ENCODE assay signal across 16 cellular contexts in genomic region chr3:23209103-23209502, GRCh38. TPM values are rescaled to one million over a fixed set of nuclear protein-coding genes. Genes with fewer than 3 reads are reported as not detected.
A peak's percentile ranks its signal among the peaks of the same experiment; 100 is the strongest.
DNase-seq lines count a peak whose midpoint lies in the region; ATAC-seq, FAIRE-seq and TF ChIP-seq lines count a peak whose summit lies in the region.
"Had no signal": no experiment of that assay in that cellular context is flagged by ENCODE, and none has a peak within 500 bp of the region (broad histone marks: within the 10 kb centered on the region; RNA-seq: fewer than 3 reads in every experiment).

No MANE protein-coding gene starts in this region.

- H3K4me2 ChIP-seq in Loucy (ENCODE audit: low read depth, low read length, poor library complexity, severe bottlenecking): peak overlapping the region; percentile 84
- H3K4me2 ChIP-seq: BLaER1 treated with 17β-estradiol and CSF1 and Interleukin-3, amounts not matched to agents 10 nM and 100 nM had no signal

- no peaks in the 10 kb centered on the region for H3K9me3 ChIP-seq in Loucy (ENCODE audit: insufficient read depth, low read depth, low read length)
- H3K9me3 ChIP-seq in gastrocnemius medialis: no peaks in the 10 kb centered on the region
- H3K9me3 ChIP-seq: BLaER1 treated with 17β-estradiol and CSF1 and Interleukin-3, amounts not matched to agents 10 nM and 100 nM had no signal

- TF ChIP-seq POLR2A in GM12891 (IDR thresholded peaks at IDR 0.05; ENCODE audit: low read depth, low read length) (no peak), gastrocnemius medialis (IDR thresholded peaks at IDR 0.05) (no peak)

- no peaks in the 10 kb centered on the region for H3F3A ChIP-seq in Loucy (ENCODE audit: low read depth)

- peaks cover 15% of the 10 kb centered on the region for H4K20me1 ChIP-seq in Loucy (ENCODE audit: insufficient read depth, low read length, poor library complexity, severe bottlenecking)

- H3K4me1 ChIP-seq in Loucy (ENCODE audit: insufficient read depth, low read length, poor library complexity, severe bottlenecking): peaks cover 69% of the 10 kb centered on the region
- H3K4me1 ChIP-seq in gastrocnemius medialis: peaks cover 58 to 59% of the 10 kb centered on the region in 2 donors

- H3K4me3 ChIP-seq in Loucy (ENCODE audit: low read length, poor library complexity, severe bottlenecking) (peak overlapping the region; percentile 27), gastrocnemius medialis (no peak overlapping the region)
- H3K4me3 ChIP-seq: BLaER1 treated with 17β-estradiol and CSF1 and Interleukin-3, amounts not matched to agents 10 nM and 100 nM; GM23248 had no signal

- in situ Hi-C loops in gastrocnemius medialis (cut with MboI; ENCODE audit: low sequenced_read_pairs in 4 of 4): no loop called here

- H3K36me3 ChIP-seq in Loucy (ENCODE audit: insufficient read depth, low read length) (no peaks in the 10 kb centered on the region), gastrocnemius medialis (no peaks in the 10 kb centered on the region)

- peak; percentile 67 for FAIRE-seq in GM12891 (lab: Jason Lieb, UNC)
- FAIRE-seq: HepG2, HTR-8/SVneo had no signal

- H3K27ac ChIP-seq in gastrocnemius medialis: peak overlapping the region; percentile 19 to 51 (median 40)
- H3K27ac ChIP-seq: BLaER1 treated with 17β-estradiol and CSF1 and Interleukin-3, amounts not matched to agents 10 nM and 100 nM; GM23248 had no signal

- no peak for DNase-seq in GM12891 (ENCODE audit: insufficient read length, low spot score)
- peak; percentile 37 for DNase-seq in RPMI8226
- DNase-seq in gastrocnemius medialis: no peak
- no peak for DNase-seq in DMS153 treated with DMSO at 0.1 percent for 48 hours (lab: John Stamatoyannopoulos, UW; ENCODE audit: unreplicated experiment)
- DNase-seq: 8988T; AML-193; CD4-positive, CD25-positive, alpha-beta regulatory T cell; GM23248 had no signal

- intact Hi-C loops in gastrocnemius medialis (cut with DNase I; ENCODE audit: low total_unique reads): loop anchor here (10.0 kb wide), 1 partner anchor 386 kb away; no protein-coding TSS in a partner anchor

- peak; percentile 35 to 71 for ATAC-seq in gastrocnemius medialis
- no peak for ATAC-seq in HG03354 (IDR thresholded peaks at IDR 0.05; ENCODE audit: poor library complexity, severe bottlenecking, unreplicated experiment)
- no peak for ATAC-seq in GM18907 (IDR thresholded peaks at IDR 0.05; ENCODE audit: unreplicated experiment)
- no peak for ATAC-seq in HG02623 (IDR thresholded peaks at IDR 0.05; ENCODE audit: unreplicated experiment)
- ATAC-seq: HCT116, HepG2 had no signal

- H3K9ac ChIP-seq in Loucy (ENCODE audit: low read depth, low read length, poor library complexity, severe bottlenecking): no peak overlapping the region
- H3K9ac ChIP-seq: BLaER1 treated with 17β-estradiol and CSF1 and Interleukin-3, amounts not matched to agents 10 nM and 100 nM; GM23248 had no signal

- H2AFZ ChIP-seq in Loucy (ENCODE audit: low read length): no peak overlapping the region
- H2AFZ ChIP-seq: GM23248 had no signal

- H3K9me2 ChIP-seq in Loucy (replicated peaks; ENCODE audit: low read depth, low read length): no peaks in the 10 kb centered on the region

- H3K79me2 ChIP-seq in Loucy (ENCODE audit: insufficient read depth, low read length): peaks cover 84% of the 10 kb centered on the region

- no peaks in the 10 kb centered on the region for H3K27me3 ChIP-seq in Loucy (ENCODE audit: insufficient read depth, low read length, poor library complexity, severe bottlenecking)
- no peaks in the 10 kb centered on the region for H3K27me3 ChIP-seq in gastrocnemius medialis

- no peak for TF ChIP-seq CTCF in Loucy (conservative IDR thresholded peaks at IDR 0.05; ENCODE audit: low read length)
- TF ChIP-seq CTCF in gastrocnemius medialis (IDR thresholded peaks at IDR 0.05 in 4 of 5, conservative IDR thresholded peaks at IDR 0.05 in 1 of 5): no peak

TF ChIP-seq in GM12891, 5 proteins besides CTCF, POLR2A, EP300 and RAD21:
- TF ChIP-seq POLR2AphosphoS5 (IDR thresholded peaks at IDR 0.05; ENCODE audit: low read depth, low read length) (no peak), SPI1 (IDR thresholded peaks at IDR 0.05; ENCODE audit: low read depth, low read length) (no peak), TAF1 (IDR thresholded peaks at IDR 0.05; ENCODE audit: low read depth, low read length) (no peak), POU2F2 (IDR thresholded peaks at IDR 0.05; ENCODE audit: low read depth, low read length) (no peak)

RNA-seq across cellular contexts. Expression of gene UBE2E2, which starts 6.0 kb away (rescaled TPM):
- polyA plus RNA-seq in GM12891 (2012; ENCODE audit: low read depth, missing spikeins): 18.8 TPM
- 10 to 100 TPM in 3 of 4 donors, 1 to 10 TPM in 1; 7.9 to 44.7 (median 26.6) TPM for total RNA-seq in gastrocnemius medialis

Comparison
In these comparisons a context has a peak if more than half of its experiments do, and no peak if none do; other contexts are left out.
1. ATAC-seq: peak in gastrocnemius medialis (2 of 2); none in HG03354 (single experiment), GM18907 (single experiment) and HG02623 (single experiment).